In the genomic region with DNA sequence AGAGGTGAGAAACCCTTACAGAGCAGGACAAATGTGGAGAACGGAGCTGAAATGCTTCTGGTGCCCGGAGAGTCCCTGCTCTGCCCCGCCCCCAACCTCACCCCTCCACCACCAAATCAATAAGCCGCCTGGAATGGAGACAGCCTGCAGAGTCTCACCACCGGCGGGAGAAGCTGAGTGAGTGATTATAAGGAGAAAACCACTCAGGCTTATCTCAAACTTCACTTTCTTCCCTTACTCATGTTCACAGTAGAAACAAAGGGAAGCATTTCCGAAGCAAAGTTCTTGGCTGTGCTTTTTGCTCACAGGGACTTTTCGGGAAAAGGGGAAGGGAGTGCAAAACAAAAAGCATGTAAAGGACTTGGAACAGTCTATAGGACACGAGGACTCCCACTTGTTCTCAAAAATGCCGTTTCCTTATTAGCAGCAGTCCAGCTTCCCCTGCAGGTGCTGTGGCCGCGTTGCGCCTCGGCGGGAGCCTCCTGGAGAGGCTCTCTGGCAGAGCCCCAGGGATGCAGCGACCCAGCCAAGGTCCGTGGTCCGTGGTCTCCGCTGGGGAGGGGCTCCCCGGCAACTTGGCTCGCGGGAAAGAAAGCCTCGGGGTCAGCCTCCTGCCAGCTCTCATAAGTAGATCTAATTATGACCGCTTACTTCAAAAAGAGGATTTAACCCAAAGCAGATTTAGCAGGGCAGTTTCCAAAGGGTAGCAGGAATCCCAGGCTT, we compare ENCODE assay signal across 8 cellular contexts.
DNase-seq lines count a peak whose midpoint lies in the region; ATAC-seq and TF ChIP-seq lines count a peak whose summit lies in the region.

No MANE protein-coding gene starts in this region.

- peak; percentile 60 for DNase-seq in H9
- peak; percentile 15 for DNase-seq in UCSD-AML1 (lab: John Stamatoyannopoulos, UW; ENCODE audit: unreplicated experiment)
- no peak for DNase-seq in iPS DF 6.9 (ENCODE audit: low read depth, low spot score)
- DNase-seq in NCI-H2196 treated with DMSO at 0.1 percent for 48 hours (lab: John Stamatoyannopoulos, UW; ENCODE audit: unreplicated experiment), result no peak
- DNase-seq in activated CD4-positive, CD25-positive, alpha-beta regulatory T cell (lab: John Stamatoyannopoulos, UW), result no peak
- no peak for DNase-seq in activated CD4-positive, alpha-beta T cell treated with anti-CD3 and anti-CD28 coated beads for 48 hours

- H3K9me3 Mint-ChIP-seq in H9, result no peaks in the 10 kb centered on the region

- no peaks in the 10 kb centered on the region for H3K27me3 ChIP-seq in H9 (ENCODE audit: insufficient read depth, low read length)
- H3K27me3 ChIP-seq in iPS DF 6.9 (ENCODE audit: control insufficient read depth, insufficient read depth, low read length), result no peaks in the 10 kb centered on the region
- H3K27me3 ChIP-seq in skeletal muscle satellite cell (ENCODE audit: control insufficient read depth, insufficient read depth, low read length), result peaks cover 19% of the 10 kb centered on the region

- ATAC-seq in HG03159 (IDR thresholded peaks at IDR 0.05; ENCODE audit: unreplicated experiment), result no peak

- TF ChIP-seq CTCF in H9 (conservative IDR thresholded peaks at IDR 0.05), result peak; percentile 16; the same call in 1 of the 3 replicates

- no peak overlapping the region for H4K5ac ChIP-seq in H9 (ENCODE audit: insufficient read length, low read depth, low read length)

- no peak overlapping the region for H3K23ac ChIP-seq in H9 (ENCODE audit: insufficient read length, low read depth, low read length)

- H3K27me3 Mint-ChIP-seq in H9 (ENCODE audit: low read depth), result no peaks in the 10 kb centered on the region

- no CpG with 5 or more reads among the region's 24 CpGs for WGBS in H9 (ENCODE audit: extremely low coverage, insufficient read length, low lambda C conversion rate)
- WGBS in iPS DF 6.9 (ENCODE audit: insufficient coverage, insufficient read length), result no CpG with 5 or more reads among the region's 24 CpGs

- H3K9ac ChIP-seq in H9 (ENCODE audit: extremely low read depth, insufficient read length, low read length), result peak overlapping the region; percentile 63
- no peak overlapping the region for H3K9ac ChIP-seq in skeletal muscle satellite cell (ENCODE audit: low read depth, low read length)

- H3K56ac ChIP-seq in H9 (ENCODE audit: insufficient read length, low read depth, low read length), result no peak overlapping the region

- H3K4ac ChIP-seq in H9 (ENCODE audit: low read depth, low read length), result no peak overlapping the region

- no peak overlapping the region for H2BK5ac ChIP-seq in H9 (ENCODE audit: insufficient read length, low read length)

- H2BK20ac ChIP-seq in H9 (ENCODE audit: low read depth, low read length, poor library complexity, severe bottlenecking), result no peak overlapping the region

- peak overlapping the region; percentile 81; the same call in 1 of the 2 replicates for H3K14ac ChIP-seq in H9 (ENCODE audit: insufficient read depth, low read length)

- H3K36me3 ChIP-seq in iPS DF 6.9 (ENCODE audit: control insufficient read depth, insufficient read depth, low read length) (no peaks in the 10 kb centered on the region), skeletal muscle satellite cell (ENCODE audit: insufficient read depth, low read length) (no peaks in the 10 kb centered on the region)

- no peak overlapping the region for H2BK15ac ChIP-seq in H9 (ENCODE audit: low read depth, low read length)

- peak overlapping the region; percentile 74 to 93 (median 89) for H3K27ac Mint-ChIP-seq in H9

- H3K4me1 Mint-ChIP-seq in H9, result peaks cover 48 to 72% of the 10 kb centered on the region in 2 experiments

- H3K27ac ChIP-seq in H9 (ENCODE audit: insufficient read length, low read depth, low read length) (no peak overlapping the region), iPS DF 6.9 (ENCODE audit: low read length) (no peak overlapping the region)

- H3K4me3 ChIP-seq in iPS DF 6.9 (ENCODE audit: low read length) (peak overlapping the region; percentile 8; the same call in 1 of the 2 replicates), skeletal muscle satellite cell (ENCODE audit: low read length) (peak overlapping the region; percentile 58)

- peak overlapping the region; percentile 80 for H3K18ac ChIP-seq in H9 (ENCODE audit: insufficient read length, low read depth, low read length)

- H3K23me2 ChIP-seq in H9 (ENCODE audit: insufficient read length, low read depth, low read length, poor library complexity, severe bottlenecking), result peaks cover 7% of the 10 kb centered on the region

- peak overlapping the region; percentile 84 for H3K4me2 ChIP-seq in H9 (ENCODE audit: insufficient read depth, insufficient read length, low read length)
- peak overlapping the region; percentile 78 for H3K4me2 ChIP-seq in skeletal muscle satellite cell (ENCODE audit: low read length)

- H2AFZ ChIP-seq in H9 (ENCODE audit: low read length), result peak overlapping the region; percentile 89

- H4K8ac ChIP-seq in H9 (replicated peaks; ENCODE audit: insufficient read length, low read depth, low read length), result no peak overlapping the region

- peak overlapping the region; percentile 3 for H2BK120ac ChIP-seq in H9 (ENCODE audit: low read depth, low read length, poor library complexity, severe bottlenecking)

- peaks cover 0 to 5% (median 0%) of the 10 kb centered on the region in 3 experiments; a peak in 1 of 7 replicates for H3K36me3 Mint-ChIP-seq in H9 (ENCODE audit: insufficient read depth in 1 of 3, low read depth in 3 of 3)

- H3K9me3 ChIP-seq in H9 (ENCODE audit: control insufficient read depth, low read depth, low read length) (no peaks in the 10 kb centered on the region), iPS DF 6.9 (ENCODE audit: control insufficient read depth, insufficient read depth, low read length) (no peaks in the 10 kb centered on the region), skeletal muscle satellite cell (replicated peaks; ENCODE audit: low read length) (no peaks in the 10 kb centered on the region)

- peak overlapping the region; percentile 72 to 83 for H3K4me3 Mint-ChIP-seq in H9

- no peaks in the 10 kb centered on the region for H4K20me1 ChIP-seq in H9 (ENCODE audit: control insufficient read depth, insufficient read depth, insufficient read length)

- H3K4me1 ChIP-seq in H9 (ENCODE audit: insufficient read depth, low read length) (peaks cover 5% of the 10 kb centered on the region), iPS DF 6.9 (ENCODE audit: control insufficient read depth, insufficient read depth, low read length) (no peaks in the 10 kb centered on the region; the same call in 1 of the 2 replicates), skeletal muscle satellite cell (ENCODE audit: control insufficient read depth, insufficient read depth, low read length) (peaks cover 6% of the 10 kb centered on the region)

- no peak overlapping the region for H2BK12ac ChIP-seq in H9 (ENCODE audit: insufficient read length, low read depth, low read length)

- no peaks in the 10 kb centered on the region for H3K79me2 ChIP-seq in H9 (ENCODE audit: insufficient read depth, low read length)

- no peak overlapping the region for H2AK5ac ChIP-seq in H9 (ENCODE audit: insufficient read length, low read length)

- no peaks in the 10 kb centered on the region for H3K79me1 ChIP-seq in H9 (ENCODE audit: insufficient read depth, low read depth, low read length, poor library complexity, severe bottlenecking)

- H3T11ph ChIP-seq in H9 (ENCODE audit: low read length), result no peak overlapping the region

- H4K91ac ChIP-seq in H9 (ENCODE audit: insufficient read length, low read depth, low read length), result no peak overlapping the region

Comparison
In these comparisons a context has a peak if more than half of its experiments do, and no peak if none do; other contexts are left out.
1. DNase-seq: peak in H9 (single experiment) and UCSD-AML1 (single experiment); none in iPS DF 6.9 (single experiment), NCI-H2196 treated with DMSO at 0.1 percent for 48 hours (single experiment), activated CD4-positive, CD25-positive, alpha-beta regulatory T cell (0 of 4) and activated CD4-positive, alpha-beta T cell treated with anti-CD3 and anti-CD28 coated beads for 48 hours (single experiment).